Comparison of ENCODE assay signal across 9 cellular contexts in the genomic region with DNA sequence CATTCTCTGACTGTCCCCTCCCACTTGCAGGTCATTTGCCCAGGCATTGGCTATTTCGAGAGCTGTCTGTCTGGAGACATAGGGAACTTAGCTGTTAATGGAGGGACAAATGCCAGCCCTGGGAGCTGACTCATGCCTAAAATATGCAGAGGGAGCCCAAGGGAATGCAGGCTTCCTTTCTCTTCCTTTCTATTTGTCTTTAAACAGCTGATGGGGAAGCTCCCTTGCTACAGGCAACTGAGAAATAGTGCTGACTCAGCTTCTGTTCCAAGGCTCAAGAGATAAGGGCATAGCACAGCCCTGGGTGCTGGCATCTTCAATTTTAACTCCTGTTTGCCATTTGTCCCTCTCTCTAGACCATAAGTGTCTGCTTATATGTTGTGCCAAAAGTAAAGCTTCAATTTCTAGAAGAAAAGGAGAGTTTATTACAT.
A peak's percentile ranks its signal among the peaks of the same experiment; 100 is the strongest.
DNase-seq lines count a peak whose midpoint lies in the region; ATAC-seq and TF ChIP-seq lines count a peak whose summit lies in the region.
"Had no signal": no experiment of that assay in that cellular context is flagged by ENCODE, and none has a peak within 500 bp of the region (broad histone marks: within the 10 kb centered on the region; RNA-seq: fewer than 3 reads in every experiment).

No MANE protein-coding gene starts in this region.

- no peaks in the 10 kb centered on the region for H3K9me3 ChIP-seq in PC-9 (ENCODE audit: insufficient read depth, low read depth)
- H3K9me3 ChIP-seq: Peyer's patch had no signal

- H3K27me3 ChIP-seq in PC-9 (ENCODE audit: insufficient read depth, low read depth), result no peaks in the 10 kb centered on the region
- H3K27me3 ChIP-seq: Peyer's patch had no signal

- peak overlapping the region; percentile 13; the same call in 1 of the 2 replicates for H3K4me2 ChIP-seq in PC-9

- peak; percentile 85 for ATAC-seq in esophagus mucosa
- ATAC-seq in HG03457 (IDR thresholded peaks at IDR 0.05; ENCODE audit: unreplicated experiment), result no peak
- no peak for ATAC-seq in HG03460 (IDR thresholded peaks at IDR 0.05; ENCODE audit: unreplicated experiment)

- intact Hi-C loops in PC-9 (cut with micrococcal nuclease; ENCODE audit: unreplicated experiment), result loop anchor here (1.0 to 10.0 kb wide), 10 partner anchors 79 to 1195 kb away; partner anchors contain the start of gene C1GALT1

- CTCF ChIA-PET in PC-9 (lab: Charles Lee), result interaction anchor here (0.5 to 1.2 kb wide), 4 partner anchors 82 to 810 kb away, joined by 3 to 7 read pairs (median 4); no protein-coding TSS in a partner anchor

- no peaks in the 10 kb centered on the region for H4K20me1 ChIP-seq in PC-9 (ENCODE audit: insufficient read depth)

- no peak overlapping the region for H2AFZ ChIP-seq in PC-9

- H3K79me2 ChIP-seq in PC-9 (ENCODE audit: low read depth), result no peaks in the 10 kb centered on the region

- peaks cover 14% of the 10 kb centered on the region for H3K4me1 ChIP-seq in PC-9 (replicated peaks; ENCODE audit: insufficient read depth)
- H3K4me1 ChIP-seq: Peyer's patch had no signal

- BruUV-seq in PC-9 (replicated peaks; lab: Mats Ljungman, UMichigan), result no TSS peak

- POLR2A ChIA-PET in PC-9 (lab: Charles Lee; ENCODE audit: unreplicated experiment), result interaction anchor here (0.6 to 0.9 kb wide), 3 partner anchors 77 to 211 kb away, joined by 3 to 7 read pairs (median 4); no protein-coding TSS in a partner anchor

- H3K36me3 ChIP-seq in PC-9 (ENCODE audit: low read depth), result no peaks in the 10 kb centered on the region
- H3K36me3 ChIP-seq: Peyer's patch had no signal

- peaks cover 6% of the 10 kb centered on the region; the same call in 1 of the 2 replicates for H3F3A ChIP-seq in PC-9 (ENCODE audit: insufficient read depth, low read depth)

- H3K4me3 ChIP-seq in PC-9, result no peak overlapping the region
- H3K4me3 ChIP-seq: Peyer's patch had no signal

- H3K27ac ChIP-seq in PC-9, result no peak overlapping the region
- H3K27ac ChIP-seq: Peyer's patch had no signal

- no peaks in the 10 kb centered on the region for H3K9me2 ChIP-seq in PC-9 (ENCODE audit: insufficient read depth)

- TF ChIP-seq CTCF in PC-9 (conservative IDR thresholded peaks at IDR 0.05), result no peak

- DNase-seq in GOT3 (lab: John Stamatoyannopoulos, UW) (peak; percentile 77), PC-9 (peak; percentile 96), myocyte (ENCODE audit: low read depth) (peak; percentile 100), NCI-H187 treated with DMSO at 0.1 percent for 48 hours (lab: John Stamatoyannopoulos, UW) (no peak), AML-193 (lab: John Stamatoyannopoulos, UW) (no peak)

Comparison
In these comparisons a context has a peak if more than half of its experiments do, and no peak if none do; other contexts are left out.
1. DNase-seq: peak in GOT3 (single experiment), PC-9 (2 of 2) and myocyte (single experiment); none in NCI-H187 treated with DMSO at 0.1 percent for 48 hours (single experiment) and AML-193 (0 of 2).